Comparison of ENCODE assay signal across 23 cellular contexts in the genomic region with DNA sequence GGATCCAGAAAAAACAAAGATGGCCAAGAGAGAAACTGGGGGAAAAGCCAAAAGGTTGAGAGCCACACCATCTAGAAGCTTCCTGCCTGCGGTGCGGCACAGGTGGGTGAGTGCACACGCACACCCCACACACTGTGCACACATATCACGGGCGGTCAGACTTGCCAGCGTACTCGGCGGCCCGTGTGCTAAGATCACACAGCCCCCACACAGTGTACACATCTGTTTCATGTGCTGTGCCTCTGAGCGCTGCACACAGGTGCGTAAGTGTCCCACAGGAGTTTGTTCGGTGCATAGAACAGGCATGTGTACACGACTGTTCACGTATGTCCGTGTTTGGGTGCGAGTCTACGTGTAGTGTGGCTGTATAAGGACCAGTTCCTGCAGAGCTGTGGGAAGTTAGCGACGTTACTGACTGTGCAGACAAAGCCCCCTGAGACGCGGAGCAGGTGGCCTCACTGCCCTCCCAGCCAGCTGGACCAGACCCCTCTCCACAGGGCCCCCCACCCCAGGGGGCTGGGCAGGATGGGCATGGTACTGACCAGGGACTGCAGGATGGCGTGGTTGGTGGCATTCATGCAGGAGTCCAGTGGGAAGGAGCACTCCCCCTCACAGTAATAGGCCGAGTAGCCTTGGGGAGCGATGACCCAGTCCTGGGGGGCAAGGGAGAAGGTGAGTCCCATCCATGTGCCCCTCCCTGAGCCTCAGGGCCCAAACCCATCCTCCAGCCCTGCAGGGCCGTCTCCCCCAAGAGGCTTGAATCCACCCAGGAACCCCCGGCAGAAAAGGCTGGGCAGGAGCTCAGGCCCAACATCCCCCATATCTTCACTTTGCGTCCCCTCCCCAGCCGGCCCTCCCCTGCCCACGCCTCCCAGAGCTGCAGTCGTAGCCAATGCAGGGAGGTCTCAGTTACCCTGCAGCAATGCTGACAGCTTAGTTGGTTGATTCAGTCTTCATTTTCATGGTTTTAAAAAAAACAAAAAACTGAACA. TPM values are rescaled to one million over a fixed set of nuclear protein-coding genes. Genes with fewer than 3 reads are reported as not detected.
"Had no signal": no experiment of that assay in that cellular context is flagged by ENCODE, and none has a peak within 500 bp of the region (broad histone marks: within the 10 kb centered on the region; RNA-seq: fewer than 3 reads in every experiment).

No MANE protein-coding gene starts in this region.

- FAIRE-seq: frontal cortex, pancreas had no signal

- H3K4me1 ChIP-seq: heart left ventricle, left lung, pancreas, right lobe of liver, testis, tibial artery had no signal

- H3K27ac ChIP-seq: dorsolateral prefrontal cortex, heart left ventricle, hepatocyte, left lung, neutrophil, pancreas, right lobe of liver, testis, tibial artery had no signal

- H3K27me3 ChIP-seq: dorsolateral prefrontal cortex, heart left ventricle, hepatocyte, left lung, neutrophil, pancreas, right lobe of liver, testis, tibial artery had no signal

- H3K9me3 ChIP-seq: heart left ventricle, left lung, neutrophil, pancreas, right lobe of liver, testis, tibial artery had no signal

- H3K4me2 ChIP-seq: hepatocyte had no signal

- ATAC-seq: heart left ventricle; naive thymus-derived CD4-positive, alpha-beta T cell; right lobe of liver; stimulated activated memory B cell treated with anti-CD40 and anti-IgM and Interleukin-4, amounts not matched to agents 10 μg/mL and 1 μg/mL and 100 μg/mL, for 72 hours; stimulated activated naive CD8-positive, alpha-beta T cell treated with anti-CD3 and anti-CD28 coated beads, Interleukin-15, Interleukin-2, amounts not matched to agents 100 U/mL and 50 U/mL, for 24 hours had no signal

- H2AFZ ChIP-seq: hepatocyte had no signal

- DNase-seq: cerebellar nuclear complex; dorsolateral prefrontal cortex; effector CD4-positive, alpha-beta T cell; heart left ventricle; left cardiac atrium; mesenchymal stem cell; midbrain; naive thymus-derived CD4-positive, alpha-beta T cell; stimulated activated CD4-positive, alpha-beta T cell treated with anti-CD3 and anti-CD28 coated beads, Interleukin-4, amount 100 ng/mL, for 4 hours; stimulated activated naive CD8-positive, alpha-beta T cell treated with anti-CD3 and anti-CD28 coated beads, Interleukin-15, Interleukin-2, amounts not matched to agents 100 U/mL and 50 U/mL, for 24 hours; substantia nigra; testis; tibial artery had no signal

- H3K79me2 ChIP-seq: hepatocyte had no signal

- H3K4me3 ChIP-seq: dorsolateral prefrontal cortex, heart left ventricle, hepatocyte, left lung, pancreas, right lobe of liver, testis, tibial artery had no signal

RNA-seq across cellular contexts. Expression of a gene that starts 8.3 kb away (rescaled TPM):
- total RNA-seq: progenitor cell of endocrine pancreas had no signal
- polyA plus RNA-seq: naive thymus-derived CD4-positive, alpha-beta T cell; neural cell had no signal

RNA-seq across cellular contexts. Expression of a gene that starts 25.8 kb away (rescaled TPM):
- total RNA-seq: glomerular endothelial cell had no signal
